Comparison of ENCODE assay signal across 1 cellular context in the genomic region with DNA sequence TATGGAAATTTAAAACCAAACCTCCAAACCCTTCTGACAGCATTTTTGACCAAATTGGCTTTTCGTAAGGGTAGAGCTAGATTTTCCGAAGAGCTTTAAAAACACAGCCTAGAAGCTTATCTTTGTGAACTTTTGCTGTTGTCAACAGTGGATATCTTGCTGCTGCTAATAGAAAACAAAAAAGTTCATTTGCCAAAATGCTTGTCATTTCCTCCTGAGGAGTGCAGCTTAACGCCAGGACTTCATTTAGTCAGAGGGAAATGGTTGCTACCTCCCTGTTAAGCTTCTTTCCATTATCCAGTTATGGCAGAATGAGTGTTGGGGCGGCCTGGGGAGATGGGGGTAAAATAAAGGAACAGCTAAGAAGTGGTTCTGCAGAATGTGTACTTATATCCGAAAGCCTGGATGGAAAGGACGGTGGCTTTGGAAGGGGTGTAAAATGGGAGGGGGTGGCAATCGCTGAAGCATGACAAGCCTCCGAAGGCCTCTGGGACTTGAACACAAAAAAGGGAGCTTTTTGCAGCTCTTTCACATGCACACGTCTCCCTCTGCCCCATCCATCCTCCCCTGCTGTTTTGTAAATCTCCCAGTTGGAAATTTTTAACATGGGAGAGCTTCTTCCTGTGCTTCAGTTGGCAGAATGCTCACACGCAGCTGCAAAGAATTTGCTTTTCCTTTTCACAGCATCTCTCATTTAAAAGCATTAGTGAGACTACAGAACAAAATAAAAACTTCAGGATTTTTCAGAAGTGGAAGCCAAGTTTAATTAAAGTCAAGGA.
TF ChIP-seq lines count a peak whose summit lies in the region.

No MANE protein-coding gene starts in this region.

TF ChIP-seq in WTC11, 78 proteins besides CTCF, POLR2A, EP300 and RAD21 (continued from another document):
- TF ChIP-seq, protein P1, sequence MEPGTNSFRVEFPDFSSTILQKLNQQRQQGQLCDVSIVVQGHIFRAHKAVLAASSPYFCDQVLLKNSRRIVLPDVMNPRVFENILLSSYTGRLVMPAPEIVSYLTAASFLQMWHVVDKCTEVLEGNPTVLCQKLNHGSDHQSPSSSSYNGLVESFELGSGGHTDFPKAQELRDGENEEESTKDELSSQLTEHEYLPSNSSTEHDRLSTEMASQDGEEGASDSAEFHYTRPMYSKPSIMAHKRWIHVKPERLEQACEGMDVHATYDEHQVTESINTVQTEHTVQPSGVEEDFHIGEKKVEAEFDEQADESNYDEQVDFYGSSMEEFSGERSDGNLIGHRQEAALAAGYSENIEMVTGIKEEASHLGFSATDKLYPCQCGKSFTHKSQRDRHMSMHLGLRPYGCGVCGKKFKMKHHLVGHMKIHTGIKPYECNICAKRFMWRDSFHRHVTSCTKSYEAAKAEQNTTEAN (CRISPR knock-in tag; IDR thresholded peaks at IDR 0.05), result 0 out of 2 replicates have a peak, but pooled peaks have one; percentile 21
- TF ChIP-seq JUN (CRISPR knock-in tag; IDR thresholded peaks at IDR 0.05) (no peak), ZNF512 (CRISPR knock-in tag; IDR thresholded peaks at IDR 0.05; ENCODE audit: borderline replicate concordance) (no peak), NFYB (CRISPR knock-in tag; conservative IDR thresholded peaks at IDR 0.05; ENCODE audit: low read depth) (no peak), PREB (CRISPR knock-in tag; IDR thresholded peaks at IDR 0.05; ENCODE audit: borderline replicate concordance) (no peak), USF1 (CRISPR knock-in tag; IDR thresholded peaks at IDR 0.05) (no peak), SMAD3 (CRISPR knock-in tag; IDR thresholded peaks at IDR 0.05; ENCODE audit: borderline replicate concordance) (no peak), FOXK1 (CRISPR knock-in tag; IDR thresholded peaks at IDR 0.05) (peak; percentile 71; the same call in 1 of the 2 replicates), FOXP1 (CRISPR knock-in tag; IDR thresholded peaks at IDR 0.05; ENCODE audit: borderline replicate concordance) (no peak), CREM (CRISPR knock-in tag; IDR thresholded peaks at IDR 0.05) (0 out of 2 replicates have a peak, but pooled peaks have one; percentile 46)
- TF ChIP-seq, protein P2, sequence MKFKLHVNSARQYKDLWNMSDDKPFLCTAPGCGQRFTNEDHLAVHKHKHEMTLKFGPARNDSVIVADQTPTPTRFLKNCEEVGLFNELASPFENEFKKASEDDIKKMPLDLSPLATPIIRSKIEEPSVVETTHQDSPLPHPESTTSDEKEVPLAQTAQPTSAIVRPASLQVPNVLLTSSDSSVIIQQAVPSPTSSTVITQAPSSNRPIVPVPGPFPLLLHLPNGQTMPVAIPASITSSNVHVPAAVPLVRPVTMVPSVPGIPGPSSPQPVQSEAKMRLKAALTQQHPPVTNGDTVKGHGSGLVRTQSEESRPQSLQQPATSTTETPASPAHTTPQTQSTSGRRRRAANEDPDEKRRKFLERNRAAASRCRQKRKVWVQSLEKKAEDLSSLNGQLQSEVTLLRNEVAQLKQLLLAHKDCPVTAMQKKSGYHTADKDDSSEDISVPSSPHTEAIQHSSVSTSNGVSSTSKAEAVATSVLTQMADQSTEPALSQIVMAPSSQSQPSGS (CRISPR knock-in tag; IDR thresholded peaks at IDR 0.05; ENCODE audit: borderline replicate concordance, low read depth), result no peak
- TF ChIP-seq, protein P3, sequence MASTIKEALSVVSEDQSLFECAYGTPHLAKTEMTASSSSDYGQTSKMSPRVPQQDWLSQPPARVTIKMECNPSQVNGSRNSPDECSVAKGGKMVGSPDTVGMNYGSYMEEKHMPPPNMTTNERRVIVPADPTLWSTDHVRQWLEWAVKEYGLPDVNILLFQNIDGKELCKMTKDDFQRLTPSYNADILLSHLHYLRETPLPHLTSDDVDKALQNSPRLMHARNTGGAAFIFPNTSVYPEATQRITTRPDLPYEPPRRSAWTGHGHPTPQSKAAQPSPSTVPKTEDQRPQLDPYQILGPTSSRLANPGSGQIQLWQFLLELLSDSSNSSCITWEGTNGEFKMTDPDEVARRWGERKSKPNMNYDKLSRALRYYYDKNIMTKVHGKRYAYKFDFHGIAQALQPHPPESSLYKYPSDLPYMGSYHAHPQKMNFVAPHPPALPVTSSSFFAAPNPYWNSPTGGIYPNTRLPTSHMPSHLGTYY (CRISPR knock-in tag; IDR thresholded peaks at IDR 0.05), result no peak
- TF ChIP-seq, protein P4, sequence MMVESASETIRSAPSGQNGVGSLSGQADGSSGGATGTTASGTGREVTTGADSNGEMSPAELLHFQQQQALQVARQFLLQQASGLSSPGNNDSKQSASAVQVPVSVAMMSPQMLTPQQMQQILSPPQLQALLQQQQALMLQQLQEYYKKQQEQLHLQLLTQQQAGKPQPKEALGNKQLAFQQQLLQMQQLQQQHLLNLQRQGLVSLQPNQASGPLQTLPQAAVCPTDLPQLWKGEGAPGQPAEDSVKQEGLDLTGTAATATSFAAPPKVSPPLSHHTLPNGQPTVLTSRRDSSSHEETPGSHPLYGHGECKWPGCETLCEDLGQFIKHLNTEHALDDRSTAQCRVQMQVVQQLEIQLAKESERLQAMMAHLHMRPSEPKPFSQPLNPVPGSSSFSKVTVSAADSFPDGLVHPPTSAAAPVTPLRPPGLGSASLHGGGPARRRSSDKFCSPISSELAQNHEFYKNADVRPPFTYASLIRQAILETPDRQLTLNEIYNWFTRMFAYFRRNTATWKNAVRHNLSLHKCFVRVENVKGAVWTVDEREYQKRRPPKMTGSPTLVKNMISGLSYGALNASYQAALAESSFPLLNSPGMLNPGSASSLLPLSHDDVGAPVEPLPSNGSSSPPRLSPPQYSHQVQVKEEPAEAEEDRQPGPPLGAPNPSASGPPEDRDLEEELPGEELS (CRISPR knock-in tag; IDR thresholded peaks at IDR 0.05), result peak; percentile 75; the same call in 1 of the 2 replicates
